In the genomic region with DNA sequence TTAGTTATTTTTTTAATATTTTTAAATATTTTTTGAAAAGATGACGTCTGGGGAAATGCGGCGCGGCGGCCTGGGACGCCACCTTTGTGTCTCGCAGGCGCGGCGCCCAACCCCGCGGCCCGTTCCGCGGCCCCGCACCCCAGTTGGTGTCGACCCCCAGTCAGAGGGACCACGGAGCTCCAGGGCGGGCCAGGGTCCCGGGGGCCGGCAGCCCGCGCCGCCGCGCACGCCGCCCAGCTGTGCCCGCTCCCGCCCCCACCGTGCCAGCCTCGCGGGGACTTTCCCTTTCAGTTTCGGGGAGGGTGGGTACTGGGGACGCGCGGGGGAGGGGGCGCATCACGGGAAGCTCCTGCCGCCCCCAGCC, we compare ENCODE assay signal across 8 cellular contexts. TPM values are rescaled to one million over a fixed set of nuclear protein-coding genes. Genes with fewer than 3 reads are reported as not detected.
DNase-seq lines count a peak whose midpoint lies in the region; TF ChIP-seq lines count a peak whose summit lies in the region.

No MANE protein-coding gene starts in this region.

- H3K27me3 ChIP-seq in esophagus (ENCODE audit: control insufficient read depth in 1 of 2, insufficient read depth in 2 of 2, low read length in 2 of 2) (no peaks in the 10 kb centered on the region), neutrophil (peaks cover 83% of the 10 kb centered on the region)

- H3K27ac ChIP-seq in esophagus (ENCODE audit: low read depth in 2 of 2, low read length in 1 of 2) (peak overlapping the region; percentile 78 to 84), neutrophil (no peak overlapping the region)

- H3K4me1 ChIP-seq in esophagus (ENCODE audit: control insufficient read depth in 2 of 2, insufficient read depth in 2 of 2, low read length in 1 of 2) (peaks cover 5 to 18% of the 10 kb centered on the region in 2 donors), neutrophil (ENCODE audit: control insufficient read depth in 1 of 2, insufficient read depth in 1 of 2, low read depth in 1 of 2, low read length in 1 of 2) (peaks cover 13 to 35% of the 10 kb centered on the region in 2 experiments)

- peak overlapping the region; percentile 85 to 88 for H3K4me3 ChIP-seq in esophagus (ENCODE audit: low read depth in 1 of 2, low read length in 2 of 2)
- H3K4me3 ChIP-seq in neutrophil (ENCODE audit: low read depth in 1 of 2, low read length in 1 of 2), result peak overlapping the region; percentile 61 to 75

- 0% methylated on average over 30 to 40 of the region's 40 CpGs for WGBS in esophagus, 2 donors

- peaks cover 0 to 23% of the 10 kb centered on the region in 2 donors for H3K36me3 ChIP-seq in esophagus (ENCODE audit: control insufficient read depth in 2 of 2, insufficient read depth in 2 of 2, low read length in 1 of 2)
- H3K36me3 ChIP-seq in neutrophil, result no peaks in the 10 kb centered on the region

- no peaks in the 10 kb centered on the region for H3K9me3 ChIP-seq in esophagus (ENCODE audit: control insufficient read depth in 2 of 2, insufficient read depth in 1 of 2, low read depth in 1 of 2, low read length in 1 of 2)
- H3K9me3 ChIP-seq in neutrophil, result no peaks in the 10 kb centered on the region

- no peak for TF ChIP-seq CTCF in neutrophil (IDR thresholded peaks at IDR 0.05)

- DNase-seq in DMS 273 (lab: John Stamatoyannopoulos, UW; ENCODE audit: unreplicated experiment) (peak; percentile 33), DMS 273 treated with DMSO at 0.1 percent for 48 hours (lab: John Stamatoyannopoulos, UW) (no peak), NCI-H187 (lab: John Stamatoyannopoulos, UW) (no peak), pons (ENCODE audit: low spot score) (no peak), mesenteric fat pad (ENCODE audit: low spot score) (no peak)
- DNase-seq in activated CD4-positive, alpha-beta T cell treated with anti-CD3 and anti-CD28 coated beads, Interleukin-2, amount 50 U/mL, for 48 hours, result peak; percentile 26 to 32

RNA-seq across cellular contexts. Expression of a gene that starts 1.6 kb away (rescaled TPM):
- polyA plus RNA-seq in esophagus, result 10 to 100 TPM; 45.1 to 48.5 TPM
- total RNA-seq in mesenteric fat pad, result 788 TPM

RNA-seq across cellular contexts. Expression of a gene that starts 32.6 kb away (rescaled TPM):
- polyA plus RNA-seq in esophagus, result 10 to 100 TPM; 15.0 to 22.9 TPM
- 19.2 TPM for total RNA-seq in mesenteric fat pad

Comparison
In these comparisons a context has a peak if more than half of its experiments do, and no peak if none do; other contexts are left out.
1. DNase-seq: peak in DMS 273 (single experiment) and activated CD4-positive, alpha-beta T cell treated with anti-CD3 and anti-CD28 coated beads, Interleukin-2, amount 50 U/mL, for 48 hours (2 of 2); none in DMS 273 treated with DMSO at 0.1 percent for 48 hours (single experiment), NCI-H187 (0 of 2), pons (single experiment) and mesenteric fat pad (single experiment).